Comparison of ENCODE assay signal across 9 cellular contexts in genomic region chr20:44247676-44248419, GRCh38. TPM values are rescaled to one million over a fixed set of nuclear protein-coding genes. Genes with fewer than 3 reads are reported as not detected.
DNase-seq lines count a peak whose midpoint lies in the region; ATAC-seq and TF ChIP-seq lines count a peak whose summit lies in the region.
"Had no signal": no experiment of that assay in that cellular context is flagged by ENCODE, and none has a peak within 500 bp of the region (broad histone marks: within the 10 kb centered on the region; RNA-seq: fewer than 3 reads in every experiment).

No MANE protein-coding gene starts in this region.

- DNase-seq in AG04450 (ENCODE audit: low read depth, low spot score) (no peak), HEK293T (ENCODE audit: extremely low spot score) (peak; percentile 65), cardiac muscle cell (ENCODE audit: low read depth in 1 of 2, low spot score in 1 of 2) (peak; percentile 49 to 88), skeletal muscle cell (ENCODE audit: low read depth) (peak; percentile 1), NCI-H2171 (lab: John Stamatoyannopoulos, UW) (no peak)
- DNase-seq in activated CD4-positive, alpha-beta T cell treated with anti-CD3 and anti-CD28 coated beads, Interleukin-2, amount 50 U/mL, for 48 hours, result peak; percentile 14 to 31

- POLR2A ChIA-PET in AG04450 (lab: Yijun Ruan, JAX) (no interaction called here), HEK293T (lab: Yijun Ruan, JAX) (no interaction called here)

- ATAC-seq in HG02610 (IDR thresholded peaks at IDR 0.05; ENCODE audit: unreplicated experiment) (no peak), GM19467 (IDR thresholded peaks at IDR 0.05; ENCODE audit: unreplicated experiment) (no peak)

- H3K4me3 ChIP-seq in AG04450 (ENCODE audit: low read depth, low read length), result no peak overlapping the region
- H3K4me3 ChIP-seq in cardiac muscle cell, result peak overlapping the region; percentile 52
- H3K4me3 ChIP-seq in skeletal muscle cell (ENCODE audit: low read depth, low read length), result no peak overlapping the region

- H3K36me3 ChIP-seq in cardiac muscle cell, result no peaks in the 10 kb centered on the region

- no peak overlapping the region for H3K27ac ChIP-seq in AG04450 (ENCODE audit: low read depth, low read length)
- no peak overlapping the region for H3K27ac ChIP-seq in cardiac muscle cell

- H3K4me1 ChIP-seq in cardiac muscle cell (ENCODE audit: low read depth), result no peaks in the 10 kb centered on the region

- CTCF ChIA-PET in AG04450 (lab: Charles Lee) (interaction anchor here (1.5 to 1.7 kb wide), 2 partner anchors 30 to 63 kb away, joined by 8 to 10 read pairs; partner anchors contain the start of gene FITM2), HEK293T (lab: Yijun Ruan, JAX) (interaction anchor here (1.0 kb wide), 1 partner anchor 75 kb away, joined by 4 read pairs; no protein-coding TSS in a partner anchor)

- H3K27me3 ChIP-seq in AG04450 (ENCODE audit: control insufficient read depth, insufficient read depth, low read length) (peaks cover 21% of the 10 kb centered on the region), cardiac muscle cell (no peaks in the 10 kb centered on the region)

- TF ChIP-seq CTCF in AG04450 (IDR thresholded peaks at IDR 0.05; ENCODE audit: low read depth, low read length) (peak; percentile 54), cardiac muscle cell (IDR thresholded peaks at IDR 0.05; ENCODE audit: low read depth, low read length) (peak; percentile 67)

- H3K9me3 ChIP-seq in AG04450 (ENCODE audit: control insufficient read depth, insufficient read depth, low read length), result no peaks in the 10 kb centered on the region; the same call in 1 of the 2 replicates
- H3K9me3 ChIP-seq in cardiac muscle cell (ENCODE audit: low read depth), result no peaks in the 10 kb centered on the region

TF ChIP-seq in HEK293T, 16 proteins besides CTCF, POLR2A, EP300 and RAD21:
- TF ChIP-seq PKNOX1 (IDR thresholded peaks at IDR 0.05) (no peak), HDGF (IDR thresholded peaks at IDR 0.05; ENCODE audit: borderline replicate concordance) (no peak), FOXM1 (IDR thresholded peaks at IDR 0.05; ENCODE audit: borderline replicate concordance) (no peak), ZNF384 (IDR thresholded peaks at IDR 0.05) (no peak), NFRKB (IDR thresholded peaks at IDR 0.05) (no peak), CTBP1 (IDR thresholded peaks at IDR 0.05; ENCODE audit: borderline replicate concordance) (no peak), TARDBP (IDR thresholded peaks at IDR 0.05) (no peak), SUZ12 (IDR thresholded peaks at IDR 0.05) (no peak), ARNT (IDR thresholded peaks at IDR 0.05) (no peak), FOXA1 (IDR thresholded peaks at IDR 0.05) (no peak), L3MBTL2 (conservative IDR thresholded peaks at IDR 0.05) (no peak), SP1 (IDR thresholded peaks at IDR 0.05) (no peak), BHLHE40 (IDR thresholded peaks at IDR 0.05; ENCODE audit: borderline replicate concordance) (no peak), ELF4 (IDR thresholded peaks at IDR 0.05) (no peak), FOXK2 (IDR thresholded peaks at IDR 0.05) (no peak), LEF1 (IDR thresholded peaks at IDR 0.05; ENCODE audit: borderline replicate concordance) (no peak)

RNA-seq across cellular contexts. Expression of gene GDAP1L1, which starts 0.7 kb away (rescaled TPM):
- not detected in 2 replicates for polyA plus RNA-seq in AG04450 (2011; rRNA removed)
- not detected in 2 replicates for polyA minus RNA-seq in AG04450 (2011; rRNA and poly(A)+ RNA removed)
- 3.9 and 5.2 TPM in 2 replicates for total RNA-seq in cardiac muscle cell
- polyA plus RNA-seq in cardiac muscle cell, result 0.86 and 5.5 TPM in 2 replicates
- total RNA-seq: dermis microvascular lymphatic vessel endothelial cell had no signal

RNA-seq across cellular contexts. Expression of gene OSER1, which starts 37.3 kb away (rescaled TPM):
- polyA plus RNA-seq in AG04450 (2011; rRNA removed) (52.2 and 59.3 TPM in 2 replicates), cardiac muscle cell (35.2 and 41.4 TPM in 2 replicates)
- polyA minus RNA-seq in AG04450 (2011; rRNA and poly(A)+ RNA removed), result 44.6 and 45.0 TPM in 2 replicates
- total RNA-seq in cardiac muscle cell, result 28.5 and 28.6 TPM in 2 replicates

Comparison
In these comparisons a context has a peak if more than half of its experiments do, and no peak if none do; other contexts are left out.
1. DNase-seq: peak in HEK293T (single experiment), activated CD4-positive, alpha-beta T cell treated with anti-CD3 and anti-CD28 coated beads, Interleukin-2, amount 50 U/mL, for 48 hours (2 of 2), cardiac muscle cell (2 of 2) and skeletal muscle cell (single experiment); none in AG04450 (single experiment) and NCI-H2171 (single experiment).